1 cellular context compared by ENCODE assay signal in genomic region chr7:1256621-1257020, GRCh38.
TF ChIP-seq lines count a peak whose summit lies in the region.

No MANE protein-coding gene starts in this region.

TF ChIP-seq in HepG2, 621 proteins besides CTCF, POLR2A, EP300 and RAD21:
- no peak for TF ChIP-seq NR2F6 (IDR thresholded peaks at IDR 0.05)
- no peak for TF ChIP-seq NR2F6 (CRISPR knock-in tag; IDR thresholded peaks at IDR 0.05)
- no peak for TF ChIP-seq ZBTB39 (CRISPR knock-in tag; IDR thresholded peaks at IDR 0.05)
- TF ChIP-seq ZFP91 (CRISPR knock-in tag; IDR thresholded peaks at IDR 0.05; ENCODE audit: borderline replicate concordance), result no peak
- no peak for TF ChIP-seq ZNF142 (CRISPR knock-in tag; IDR thresholded peaks at IDR 0.05)
- no peak for TF ChIP-seq KLF16 (CRISPR knock-in tag; IDR thresholded peaks at IDR 0.05)
- no peak for TF ChIP-seq BHLHE40 (IDR thresholded peaks at IDR 0.05; ENCODE audit: low read length)
- no peak for TF ChIP-seq ZNF639 (CRISPR knock-in tag; conservative IDR thresholded peaks at IDR 0.05)
- no peak for TF ChIP-seq MEIS1 (CRISPR knock-in tag; IDR thresholded peaks at IDR 0.05; ENCODE audit: borderline replicate concordance)
- no peak for TF ChIP-seq NKX3-1 (CRISPR knock-in tag; IDR thresholded peaks at IDR 0.05)
- TF ChIP-seq ZNF367 (CRISPR knock-in tag; IDR thresholded peaks at IDR 0.05; ENCODE audit: borderline replicate concordance), result no peak
- TF ChIP-seq FOXP1 (IDR thresholded peaks at IDR 0.05), result no peak
- TF ChIP-seq FOXP1 (CRISPR knock-in tag; IDR thresholded peaks at IDR 0.05), result no peak
- TF ChIP-seq TFE3 (CRISPR knock-in tag; IDR thresholded peaks at IDR 0.05), result no peak
- TF ChIP-seq TOPORS (CRISPR knock-in tag; IDR thresholded peaks at IDR 0.05), result no peak
- TF ChIP-seq NFE2 (CRISPR knock-in tag; IDR thresholded peaks at IDR 0.05), result no peak
- no peak for TF ChIP-seq GZF1 (CRISPR knock-in tag; IDR thresholded peaks at IDR 0.05)
- no peak for TF ChIP-seq HNF1B (CRISPR knock-in tag; IDR thresholded peaks at IDR 0.05)
- TF ChIP-seq MAX (IDR thresholded peaks at IDR 0.05), result no peak
- TF ChIP-seq GATA4 (IDR thresholded peaks at IDR 0.05; ENCODE audit: borderline replicate concordance, low read depth), result no peak
